ENCODE assay signal across 8 cellular contexts in genomic region chr11:71799571-71800128, GRCh38. TPM values are rescaled to one million over a fixed set of nuclear protein-coding genes. Genes with fewer than 3 reads are reported as not detected.
"Had no signal": no experiment of that assay in that cellular context is flagged by ENCODE, and none has a peak within 500 bp of the region (broad histone marks: within the 10 kb centered on the region; RNA-seq: fewer than 3 reads in every experiment).

No MANE protein-coding gene starts in this region.

RNA-seq across cellular contexts. Expression of gene DEFB108B, which starts 33.4 kb away (rescaled TPM):
- total RNA-seq: activated CD4-positive, alpha-beta memory T cell treated with anti-CD3 and anti-CD28 coated beads for 36 hours; activated CD4-positive, alpha-beta T cell treated with anti-CD3 and anti-CD28 coated beads, Interleukin-2, amount 10 ng/mL, durations not matched to agents 7 days and 5 days; activated naive CD4-positive, alpha-beta T cell treated with anti-CD3 and anti-CD28 coated beads, Interleukin-2, amount 50 U/mL, for 72 hours; activated T-cell treated with anti-CD3 and anti-CD28 coated beads, Interleukin-2, amount 50 U/mL, for 4 hours; ascending aorta; PC-9; RPMI7951; T-cell had no signal
